ENCODE assay signal across 15 cellular contexts in the genomic region with DNA sequence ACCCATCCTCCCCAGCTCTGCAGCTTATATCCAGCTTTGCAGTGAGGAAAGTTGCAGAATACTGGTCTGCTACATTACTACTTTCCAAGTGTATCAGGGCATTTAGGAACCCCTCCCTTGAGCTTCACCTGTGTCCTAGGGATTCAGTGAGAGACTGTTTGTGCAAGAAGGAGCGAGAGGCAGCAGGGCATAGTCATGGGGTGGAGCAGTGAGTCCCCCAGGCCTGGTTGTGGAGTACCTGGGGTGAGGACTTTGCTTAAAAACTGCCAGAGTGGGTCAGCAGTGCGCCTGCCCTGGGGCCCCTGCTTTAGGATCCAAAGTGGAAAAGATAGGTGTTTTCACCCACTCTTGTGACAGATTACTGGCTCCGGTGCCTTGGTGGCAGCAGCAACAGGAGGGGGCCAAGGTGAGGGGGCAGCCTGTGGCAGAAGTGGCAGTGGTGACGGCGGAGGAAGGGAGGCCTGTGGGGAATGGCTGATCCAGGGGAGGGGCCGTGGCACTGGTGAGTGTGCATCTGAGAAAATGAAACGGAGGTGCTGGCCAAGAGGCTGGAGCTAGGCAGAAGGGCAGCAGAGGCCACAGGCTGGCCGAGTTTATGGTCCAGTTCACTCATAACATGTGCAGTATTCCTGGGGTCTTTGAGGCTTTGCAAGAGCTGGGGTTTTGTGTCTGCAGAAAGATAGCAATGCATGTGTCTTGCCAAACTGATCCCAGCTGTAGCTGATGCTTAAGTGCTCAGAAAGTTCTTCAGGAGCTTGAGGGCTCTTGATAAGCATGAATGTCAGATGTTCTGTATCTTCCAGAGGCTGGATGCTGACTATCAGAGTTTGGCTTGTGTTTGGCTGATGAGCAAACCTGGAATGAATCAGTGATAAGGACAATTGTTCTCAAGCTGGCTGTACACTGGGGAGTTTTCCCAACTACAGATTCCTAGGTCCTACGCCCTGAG. TPM values are rescaled to one million over a fixed set of nuclear protein-coding genes. Genes with fewer than 3 reads are reported as not detected.
DNase-seq lines count a peak whose midpoint lies in the region; ATAC-seq and TF ChIP-seq lines count a peak whose summit lies in the region.
"Had no signal": no experiment of that assay in that cellular context is flagged by ENCODE, and none has a peak within 500 bp of the region (broad histone marks: within the 10 kb centered on the region; RNA-seq: fewer than 3 reads in every experiment).

No MANE protein-coding gene starts in this region.

- H2AFZ ChIP-seq in GM23338, result no peak overlapping the region

- peaks cover 29% of the 10 kb centered on the region for H3K27me3 Mint-ChIP-seq in GM23338 (ENCODE audit: insufficient read depth, low read depth, poor library complexity)
- H3K27me3 Mint-ChIP-seq in nephron (ENCODE audit: low read depth), result no peaks in the 10 kb centered on the region
- H3K27me3 Mint-ChIP-seq: effector memory CD8-positive, alpha-beta T cell had no signal

- H3K4me3 ChIP-seq in GM23338 (no peak overlapping the region), epithelial cell of esophagus (ENCODE audit: low read length) (no peak overlapping the region)
- H3K4me3 ChIP-seq: adrenal gland, MG63 had no signal

- no peaks in the 10 kb centered on the region; the same call in 1 of the 2 replicates for H4K20me1 ChIP-seq in GM23338 (replicated peaks; ENCODE audit: insufficient read depth)

- peaks cover 14% of the 10 kb centered on the region for H3K4me1 ChIP-seq in GM23338 (ENCODE audit: insufficient read depth)

- H3K27ac Mint-ChIP-seq in GM23338 (peak overlapping the region; percentile 72; the same call in 1 of the 2 replicates), nephron (peak overlapping the region in 2 of 3 experiments; percentile 69 to 78)

- TF ChIP-seq CTCF in GM23338 (conservative IDR thresholded peaks at IDR 0.05; ENCODE audit: low read depth in 2 of 2), result no peak
- TF ChIP-seq CTCF in epithelial cell of esophagus (IDR thresholded peaks at IDR 0.05; ENCODE audit: insufficient read depth, low read depth, low read length, missing control alignments), result no peak
- TF ChIP-seq CTCF in nephron (IDR thresholded peaks at IDR 0.05; ENCODE audit: unreplicated experiment in 3 of 3), result no peak

- no peaks in the 10 kb centered on the region for H3K36me3 ChIP-seq in GM23338 (ENCODE audit: insufficient read depth)

- no peaks in the 10 kb centered on the region for H3K9me2 ChIP-seq in GM23338 (ENCODE audit: insufficient read depth)

- H3K36me3 Mint-ChIP-seq in GM23338 (ENCODE audit: low read depth) (peaks cover 4% of the 10 kb centered on the region; the same call in 2 of the 3 replicates), nephron (ENCODE audit: low read depth) (peaks cover 9% of the 10 kb centered on the region)

- ATAC-seq in GM23338 (no peak), GM19395 (IDR thresholded peaks at IDR 0.05; ENCODE audit: unreplicated experiment) (no peak)
- ATAC-seq: effector memory CD8-positive, alpha-beta T cell had no signal

- no peaks in the 10 kb centered on the region for H3K79me2 ChIP-seq in GM23338 (replicated peaks; ENCODE audit: insufficient read depth)

- DNase-seq in AG08395 (ENCODE audit: low spot score) (peak; percentile 45), GM23338 (ENCODE audit: low spot score) (no peak), epithelial cell of esophagus (ENCODE audit: low read depth) (peak; percentile 15), NK-92 (lab: John Stamatoyannopoulos, UW; ENCODE audit: unreplicated experiment) (no peak), NCI-H1436 treated with DMSO at 0.1 percent for 48 hours (lab: John Stamatoyannopoulos, UW) (no peak), NCI-H2107 treated with DMSO at 0.1 percent for 48 hours (lab: John Stamatoyannopoulos, UW; ENCODE audit: unreplicated experiment) (no peak)
- DNase-seq: adrenal gland; effector memory CD8-positive, alpha-beta T cell; MG63; NCI-H2227 treated with DMSO at 0.1 percent for 48 hours had no signal

- H3K27me3 ChIP-seq in GM23338 (ENCODE audit: insufficient read depth), result no peaks in the 10 kb centered on the region
- H3K27me3 ChIP-seq: adrenal gland, MG63 had no signal

- H3K4me2 ChIP-seq in GM23338, result no peak overlapping the region

- no peaks in the 10 kb centered on the region; the same call in 2 of the 3 replicates for H3K9me3 Mint-ChIP-seq in GM23338
- no peaks in the 10 kb centered on the region for H3K9me3 Mint-ChIP-seq in nephron
- H3K9me3 Mint-ChIP-seq: effector memory CD8-positive, alpha-beta T cell had no signal

- no peaks in the 10 kb centered on the region for H3F3A ChIP-seq in GM23338 (replicated peaks; ENCODE audit: low read depth)

- H3K4me1 Mint-ChIP-seq in GM23338 (peaks cover 37% of the 10 kb centered on the region), nephron (peaks cover 67% of the 10 kb centered on the region)
- H3K4me1 Mint-ChIP-seq: CD14-positive monocyte had no signal

- no peak overlapping the region for H3K27ac ChIP-seq in GM23338 (ENCODE audit: low read depth)
- H3K27ac ChIP-seq: HL-60 had no signal

- H3K4me3 Mint-ChIP-seq in GM23338, result no peak overlapping the region
- H3K4me3 Mint-ChIP-seq in nephron, result no peak overlapping the region
- H3K4me3 Mint-ChIP-seq: CD14-positive monocyte; effector memory CD8-positive, alpha-beta T cell had no signal

TF ChIP-seq in GM23338, 12 proteins besides CTCF, POLR2A, EP300 and RAD21 (continues in another document):
- no peak for TF ChIP-seq ETS1 (IDR thresholded peaks at IDR 0.05)

RNA-seq across cellular contexts. Expression of gene GOLGA6A, which starts 43.4 kb away (rescaled TPM):
- total RNA-seq in GM23338 (2014; rRNA removed; shearing (Covaris generic)), result 2.1 and 7.5 TPM in 2 replicates
- polyA plus RNA-seq in GM23338 (2016; fragmentation: Nextera tagmentation; extraction: Ambion mirVana), result 0.18 and 0.57 TPM in 2 replicates
- total RNA-seq: adrenal gland, myocyte had no signal
- polyA plus RNA-seq: CD14-positive monocyte had no signal

RNA-seq across cellular contexts. Expression of gene PML, which starts 44.5 kb away (rescaled TPM):
- total RNA-seq in GM23338 (2014; rRNA removed; shearing (Covaris generic)), result 73.1 and 85.3 TPM in 2 replicates
- 18.9 and 19.0 TPM in 2 replicates for polyA plus RNA-seq in GM23338 (2016; fragmentation: Nextera tagmentation; extraction: Ambion mirVana)

RNA-seq across cellular contexts. Expression of gene STOML1, which starts 46.9 kb away (rescaled TPM):
- 2.4 and 2.7 TPM in 2 replicates for total RNA-seq in GM23338 (2014; rRNA removed; shearing (Covaris generic))
- 1.5 and 2.3 TPM in 2 replicates for polyA plus RNA-seq in GM23338 (2016; fragmentation: Nextera tagmentation; extraction: Ambion mirVana)

Comparison
In these comparisons a context has a peak if more than half of its experiments do, and no peak if none do; other contexts are left out.
1. DNase-seq: peak in AG08395 (single experiment) and epithelial cell of esophagus (single experiment); none in GM23338 (single experiment), NK-92 (single experiment), NCI-H1436 treated with DMSO at 0.1 percent for 48 hours (single experiment) and NCI-H2107 treated with DMSO at 0.1 percent for 48 hours (single experiment).